In the genomic region with DNA sequence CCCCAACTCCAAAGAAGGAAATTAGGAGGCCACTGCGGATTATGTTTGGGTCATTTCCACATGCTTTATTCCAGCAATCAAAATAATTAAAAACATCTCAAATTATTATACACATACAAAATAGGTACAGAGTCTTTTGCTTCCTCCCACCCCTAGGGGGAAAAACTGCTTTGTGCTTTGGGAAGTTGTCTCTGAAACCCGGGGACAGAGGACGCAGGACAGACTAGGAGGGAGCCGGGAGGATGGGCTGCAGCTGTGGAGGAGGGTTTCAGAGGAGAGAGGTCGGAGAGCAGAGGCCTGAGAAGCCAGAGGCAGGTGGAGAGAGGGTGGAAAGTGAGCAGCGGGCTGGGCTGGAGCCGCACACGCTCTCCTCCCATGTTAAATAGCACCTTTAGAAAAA, we compare ENCODE assay signal across 10 cellular contexts. TPM values are rescaled to one million over a fixed set of nuclear protein-coding genes. Genes with fewer than 3 reads are reported as not detected.
A peak's percentile ranks its signal among the peaks of the same experiment; 100 is the strongest.
DNase-seq lines count a peak whose midpoint lies in the region; ATAC-seq and TF ChIP-seq lines count a peak whose summit lies in the region.
"Had no signal": no experiment of that assay in that cellular context is flagged by ENCODE, and none has a peak within 500 bp of the region (broad histone marks: within the 10 kb centered on the region; RNA-seq: fewer than 3 reads in every experiment).

No MANE protein-coding gene starts in this region.

- H3K4me3 Mint-ChIP-seq in CD4-positive, alpha-beta memory T cell = peak overlapping the region; percentile 23 to 87 (median 73)
- H3K4me3 Mint-ChIP-seq in natural killer cell treated with Interleukin-12 subunit alpha and Interleukin-12 subunit beta and Interleukin-15 and Interleukin-18, amount 100 ng/mL, for 72 hours = peak overlapping the region; percentile 82

- H3K9me3 ChIP-seq in CD4-positive, alpha-beta memory T cell (ENCODE audit: control insufficient read depth in 1 of 2, low read length in 2 of 2) = no peaks in the 10 kb centered on the region

- peaks cover 8 to 19% (median 12%) of the 10 kb centered on the region in 4 donors for H3K4me1 Mint-ChIP-seq in CD4-positive, alpha-beta memory T cell
- peaks cover 13 to 19% of the 10 kb centered on the region in 2 donors for H3K4me1 Mint-ChIP-seq in natural killer cell treated with Interleukin-12 subunit alpha and Interleukin-12 subunit beta and Interleukin-15 and Interleukin-18, amount 100 ng/mL, for 72 hours (ENCODE audit: low read depth in 2 of 2)

- peak overlapping the region in 1 of 2 donors; percentile 19 for H3K4me3 ChIP-seq in CD4-positive, alpha-beta memory T cell (ENCODE audit: low read length in 2 of 2)
- H3K4me3 ChIP-seq in cardiac fibroblast (replicated peaks in 1 of 2; ENCODE audit: low read depth in 2 of 2, low read length in 2 of 2) = no peak overlapping the region

- no peaks in the 10 kb centered on the region for H3K36me3 ChIP-seq in CD4-positive, alpha-beta memory T cell (ENCODE audit: insufficient read depth, low read length)

- POLR2A ChIA-PET in CD4-positive, alpha-beta memory T cell (lab: Charles Lee; ENCODE audit: partially characterized antibody) = no interaction called here

- H3K4me1 ChIP-seq in CD4-positive, alpha-beta memory T cell (ENCODE audit: insufficient read depth, low read length) = peaks cover 11% of the 10 kb centered on the region

- CTCF ChIA-PET in CD4-positive, alpha-beta memory T cell (lab: Charles Lee; ENCODE audit: partially characterized antibody) = no interaction called here

- H3K36me3 Mint-ChIP-seq in CD4-positive, alpha-beta memory T cell = no peaks in the 10 kb centered on the region
- no peaks in the 10 kb centered on the region for H3K36me3 Mint-ChIP-seq in natural killer cell treated with Interleukin-12 subunit alpha and Interleukin-12 subunit beta and Interleukin-15 and Interleukin-18, amount 100 ng/mL, for 72 hours

- no peaks in the 10 kb centered on the region for H3K27me3 ChIP-seq in CD4-positive, alpha-beta memory T cell (ENCODE audit: insufficient read depth, low read length)

- peak overlapping the region in 6 of 7 donors; percentile 47 to 94 (median 80) for H3K27ac Mint-ChIP-seq in CD4-positive, alpha-beta memory T cell
- H3K27ac Mint-ChIP-seq in natural killer cell treated with Interleukin-12 subunit alpha and Interleukin-12 subunit beta and Interleukin-15 and Interleukin-18, amount 100 ng/mL, for 72 hours = peak overlapping the region; percentile 27 to 31

- no peak overlapping the region for H3K27ac ChIP-seq in CD4-positive, alpha-beta memory T cell (ENCODE audit: low read depth, low read length)

- no peak for ATAC-seq in natural killer cell treated with Interleukin-12 subunit alpha and Interleukin-12 subunit beta and Interleukin-15 and Interleukin-18, amount 100 ng/mL, for 72 hours
- ATAC-seq in GM21390 (IDR thresholded peaks at IDR 0.05; ENCODE audit: unreplicated experiment) = no peak
- ATAC-seq in HG03139 (IDR thresholded peaks at IDR 0.05; ENCODE audit: unreplicated experiment) = no peak
- no peak for ATAC-seq in HG03442 (IDR thresholded peaks at IDR 0.05; ENCODE audit: unreplicated experiment)

- intact Hi-C loops in CD4-positive, alpha-beta memory T cell (cut with micrococcal nuclease) = no loop called here

- TF ChIP-seq CTCF in cardiac fibroblast (IDR thresholded peaks at IDR 0.05; ENCODE audit: low read depth, low read length) = peak; percentile 27

- H3K27me3 Mint-ChIP-seq in CD4-positive, alpha-beta memory T cell = no peaks in the 10 kb centered on the region
- H3K27me3 Mint-ChIP-seq in natural killer cell treated with Interleukin-12 subunit alpha and Interleukin-12 subunit beta and Interleukin-15 and Interleukin-18, amount 100 ng/mL, for 72 hours = peaks cover 0 to 7% of the 10 kb centered on the region in 2 donors

- DNase-seq in CD4-positive, alpha-beta memory T cell = peak in 1 of 5 donors; percentile 7
- DNase-seq in NAMALWA (ENCODE audit: low spot score) = peak; percentile 43
- peak in 1 of 2 donors; percentile 45 for DNase-seq in cardiac fibroblast (ENCODE audit: low read depth in 2 of 2)
- no peak for DNase-seq in natural killer cell treated with Interleukin-12 subunit alpha and Interleukin-12 subunit beta and Interleukin-15 and Interleukin-18, amount 100 ng/mL, for 72 hours (ENCODE audit: low spot score)
- DNase-seq in AG08396 (ENCODE audit: low spot score) = no peak
- DNase-seq: T1000 had no signal

- peaks cover 0 to 2% (median 0%) of the 10 kb centered on the region in 8 donors for H3K9me3 Mint-ChIP-seq in CD4-positive, alpha-beta memory T cell
- H3K9me3 Mint-ChIP-seq in natural killer cell treated with Interleukin-12 subunit alpha and Interleukin-12 subunit beta and Interleukin-15 and Interleukin-18, amount 100 ng/mL, for 72 hours = no peaks in the 10 kb centered on the region

RNA-seq across cellular contexts. Expression of a gene that starts 17.4 kb away (rescaled TPM):
- 1 to 10 TPM; 1.0 to 1.6 TPM for total RNA-seq in CD4-positive, alpha-beta memory T cell
- polyA plus RNA-seq in CD4-positive, alpha-beta memory T cell = not detected
- total RNA-seq in natural killer cell treated with Interleukin-12 subunit alpha and Interleukin-12 subunit beta and Interleukin-15 and Interleukin-18, amount 100 ng/mL, for 72 hours = 1 to 10 TPM in 1 of 2 donors, not detected in 1; 1.7 TPM

RNA-seq across cellular contexts. Expression of a gene that starts 18.3 kb away (rescaled TPM):
- not detected for total RNA-seq in CD4-positive, alpha-beta memory T cell
- not detected for polyA plus RNA-seq in CD4-positive, alpha-beta memory T cell
- under 1 TPM in 1 of 2 donors, not detected in 1; 0.42 TPM for total RNA-seq in natural killer cell treated with Interleukin-12 subunit alpha and Interleukin-12 subunit beta and Interleukin-15 and Interleukin-18, amount 100 ng/mL, for 72 hours
- total RNA-seq: HT-29 had no signal

RNA-seq across cellular contexts. Expression of a gene that starts 33.6 kb away (rescaled TPM):
- 10 to 100 TPM; 97.5 to 99.7 TPM for total RNA-seq in CD4-positive, alpha-beta memory T cell
- polyA plus RNA-seq in CD4-positive, alpha-beta memory T cell = 1 to 10 TPM in 1 of 2 donors, under 1 TPM in 1; 0.48 to 2.2 TPM
- total RNA-seq in natural killer cell treated with Interleukin-12 subunit alpha and Interleukin-12 subunit beta and Interleukin-15 and Interleukin-18, amount 100 ng/mL, for 72 hours = 100 to 1,000 TPM in 1 of 2 donors, 10 to 100 TPM in 1; 96.0 to 110 TPM

RNA-seq across cellular contexts. Expression of a gene that starts 54.1 kb away (rescaled TPM):
- 1 to 10 TPM; 1.2 to 1.3 TPM for total RNA-seq in CD4-positive, alpha-beta memory T cell
- under 1 TPM; 0.16 to 0.19 TPM for polyA plus RNA-seq in CD4-positive, alpha-beta memory T cell
- 1 to 10 TPM; 2.6 to 5.0 TPM for total RNA-seq in natural killer cell treated with Interleukin-12 subunit alpha and Interleukin-12 subunit beta and Interleukin-15 and Interleukin-18, amount 100 ng/mL, for 72 hours
